18 cellular contexts compared by ENCODE assay signal in genomic region chr6:91575032-91575431, GRCh38.
DNase-seq lines count a peak whose midpoint lies in the region; ATAC-seq, FAIRE-seq and TF ChIP-seq lines count a peak whose summit lies in the region.
"Had no signal": no experiment of that assay in that cellular context is flagged by ENCODE, and none has a peak within 500 bp of the region (broad histone marks: within the 10 kb centered on the region; RNA-seq: fewer than 3 reads in every experiment).

No MANE protein-coding gene starts in this region.

- H3K9me3 ChIP-seq in PC-3 (ENCODE audit: low read length) (no peaks in the 10 kb centered on the region), HepG2 (ENCODE audit: low read length) (no peaks in the 10 kb centered on the region), GM23248 (ENCODE audit: low read depth) (no peaks in the 10 kb centered on the region)

- DNase-seq in PC-3: peak; percentile 21
- DNase-seq in HepG2 (ENCODE audit: low spot score): no peak
- DNase-seq in GM23248: no peak
- DNase-seq in glutamatergic neuron: no peak
- no peak for DNase-seq in midbrain (lab: John Stamatoyannopoulos, UW)
- DNase-seq: activated naive CD8-positive, alpha-beta T cell treated with anti-CD3 and anti-CD28 coated beads, Interleukin-2, amount 10 ng/mL, durations not matched to agents 7 days and 5 days; DMS 273 treated with DMSO at 0.1 percent for 48 hours; immature natural killer cell; Kasumi-1; NCI-H1694; NCI-H748 treated with DMSO at 0.1 percent for 48 hours; stimulated activated CD4-positive, alpha-beta T cell treated with anti-CD3 and anti-CD28 coated beads, Interleukin-4, amount 100 ng/mL, for 24 hours; stimulated activated naive B cell treated with anti-CD40 and anti-IgM and Interleukin-4, amounts not matched to agents 10 μg/mL and 1 μg/mL and 100 μg/mL, for 72 hours had no signal

- H3F3A ChIP-seq in PC-3 (ENCODE audit: low read length, unreplicated experiment) (no peaks in the 10 kb centered on the region), GM23248 (ENCODE audit: insufficient read depth) (no peaks in the 10 kb centered on the region)

- BruUV-seq in PC-3 (replicated peaks; lab: Mats Ljungman, UMichigan) (no TSS peak), HepG2 (replicated peaks; lab: Mats Ljungman, UMichigan) (no TSS peak)

- POLR2A ChIA-PET in PC-3 (lab: Charles Lee; ENCODE audit: unreplicated experiment): interaction anchor here (0.6 kb wide), 1 partner anchor 41 kb away, joined by 3 read pairs; no protein-coding TSS in a partner anchor
- POLR2A ChIA-PET in HepG2 (lab: Yijun Ruan, JAX): no interaction called here

- TF ChIP-seq RAD21 in HepG2 (CRISPR knock-in tag; IDR thresholded peaks at IDR 0.05): no peak

- H3K4me1 ChIP-seq in PC-3 (ENCODE audit: insufficient read depth, low read length): no peaks in the 10 kb centered on the region
- no peaks in the 10 kb centered on the region for H3K4me1 ChIP-seq in HepG2 (ENCODE audit: insufficient read depth, low read length)
- no peaks in the 10 kb centered on the region for H3K4me1 ChIP-seq in GM23248 (ENCODE audit: insufficient read depth)

- H3K9ac ChIP-seq in PC-3 (ENCODE audit: low read length) (no peak overlapping the region), HepG2 (ENCODE audit: insufficient read depth, low read depth, low read length) (no peak overlapping the region), GM23248 (no peak overlapping the region)

- no peak for FAIRE-seq in HepG2 (lab: Jason Lieb, UNC)
- FAIRE-seq: TTC549 had no signal

- TF ChIP-seq CTCF in PC-3 (conservative IDR thresholded peaks at IDR 0.05; ENCODE audit: low read depth, low read length): no peak
- TF ChIP-seq CTCF in HepG2 (CRISPR knock-in tag; IDR thresholded peaks at IDR 0.05): no peak
- no peak for TF ChIP-seq CTCF in glutamatergic neuron (IDR thresholded peaks at IDR 0.05; ENCODE audit: partially characterized antibody, unreplicated experiment)

- no peak overlapping the region for H2AFZ ChIP-seq in PC-3 (ENCODE audit: low read length)
- H2AFZ ChIP-seq in HepG2 (ENCODE audit: low read length): no peak overlapping the region
- no peak overlapping the region for H2AFZ ChIP-seq in GM23248

- H3K4me3 Mint-ChIP-seq in glutamatergic neuron (ENCODE audit: unreplicated experiment): no peak overlapping the region
- H3K4me3 Mint-ChIP-seq: activated naive CD8-positive, alpha-beta T cell treated with anti-CD3 and anti-CD28 coated beads, Interleukin-2, amount 10 ng/mL, durations not matched to agents 7 days and 5 days; immature natural killer cell; stimulated activated naive B cell treated with anti-CD40 and anti-IgM and Interleukin-4, amounts not matched to agents 10 μg/mL and 1 μg/mL and 100 μg/mL, for 72 hours had no signal

- ATAC-seq in GM18502 (IDR thresholded peaks at IDR 0.05; ENCODE audit: poor library complexity, unreplicated experiment) (peak; percentile 56), GM19468 (IDR thresholded peaks at IDR 0.05; ENCODE audit: extremely low read depth, unreplicated experiment) (peak; percentile 69), HG03039 (IDR thresholded peaks at IDR 0.05; ENCODE audit: unreplicated experiment) (peak; percentile 80), PC-3 (no peak), HepG2 (no peak)
- ATAC-seq: Right ventricle myocardium inferior; stimulated activated naive B cell treated with anti-CD40 and anti-IgM and Interleukin-4, amounts not matched to agents 10 μg/mL and 1 μg/mL and 100 μg/mL, for 72 hours had no signal

- no peak overlapping the region for H3K27ac ChIP-seq in PC-3 (ENCODE audit: low read length)
- H3K27ac ChIP-seq in HepG2 (ENCODE audit: extremely low read length, insufficient read depth, low read length): no peak overlapping the region
- H3K27ac ChIP-seq in GM23248: no peak overlapping the region

- no peaks in the 10 kb centered on the region for H3K9me3 Mint-ChIP-seq in glutamatergic neuron (ENCODE audit: unreplicated experiment)
- H3K9me3 Mint-ChIP-seq: activated naive CD8-positive, alpha-beta T cell treated with anti-CD3 and anti-CD28 coated beads, Interleukin-2, amount 10 ng/mL, durations not matched to agents 7 days and 5 days; stimulated activated naive B cell treated with anti-CD40 and anti-IgM and Interleukin-4, amounts not matched to agents 10 μg/mL and 1 μg/mL and 100 μg/mL, for 72 hours had no signal

- TF ChIP-seq POLR2A in HepG2 (IDR thresholded peaks at IDR 0.05; ENCODE audit: insufficient read depth in 1 of 2, low read depth in 2 of 2, low read length in 2 of 2): no peak

- H3K27ac Mint-ChIP-seq in glutamatergic neuron (ENCODE audit: unreplicated experiment): no peak overlapping the region
- H3K27ac Mint-ChIP-seq: activated naive CD8-positive, alpha-beta T cell treated with anti-CD3 and anti-CD28 coated beads, Interleukin-2, amount 10 ng/mL, durations not matched to agents 7 days and 5 days; immature natural killer cell; stimulated activated naive B cell treated with anti-CD40 and anti-IgM and Interleukin-4, amounts not matched to agents 10 μg/mL and 1 μg/mL and 100 μg/mL, for 72 hours had no signal

- H3K27me3 ChIP-seq in PC-3 (ENCODE audit: low read length): no peaks in the 10 kb centered on the region
- H3K27me3 ChIP-seq in HepG2 (ENCODE audit: control insufficient read depth in 1 of 2, insufficient read depth in 2 of 2, low read length in 2 of 2): no peaks in the 10 kb centered on the region
- no peaks in the 10 kb centered on the region for H3K27me3 ChIP-seq in GM23248 (replicated peaks; ENCODE audit: insufficient read depth)

- TF ChIP-seq EP300 in HepG2 (IDR thresholded peaks at IDR 0.05; ENCODE audit: low read depth in 2 of 2, low read length in 2 of 2) (no peak), HepG2 (CRISPR knock-in tag; IDR thresholded peaks at IDR 0.05; ENCODE audit: borderline replicate concordance) (no peak)

- no peaks in the 10 kb centered on the region for H3K36me3 Mint-ChIP-seq in glutamatergic neuron (ENCODE audit: unreplicated experiment)
- H3K36me3 Mint-ChIP-seq: activated naive CD8-positive, alpha-beta T cell treated with anti-CD3 and anti-CD28 coated beads, Interleukin-2, amount 10 ng/mL, durations not matched to agents 7 days and 5 days; immature natural killer cell; stimulated activated naive B cell treated with anti-CD40 and anti-IgM and Interleukin-4, amounts not matched to agents 10 μg/mL and 1 μg/mL and 100 μg/mL, for 72 hours had no signal

- H4K20me1 ChIP-seq in PC-3 (ENCODE audit: low read length) (no peaks in the 10 kb centered on the region), HepG2 (ENCODE audit: insufficient read depth, low read length) (no peaks in the 10 kb centered on the region), GM23248 (ENCODE audit: insufficient read depth) (no peaks in the 10 kb centered on the region)

- no peaks in the 10 kb centered on the region for H3K36me3 ChIP-seq in PC-3 (ENCODE audit: low read depth, low read length)
- no peaks in the 10 kb centered on the region for H3K36me3 ChIP-seq in HepG2 (replicated peaks in 1 of 2; ENCODE audit: control insufficient read depth in 1 of 2, insufficient read depth in 2 of 2, low read length in 2 of 2)
- H3K36me3 ChIP-seq in GM23248 (ENCODE audit: low read depth): no peaks in the 10 kb centered on the region

- no peak overlapping the region for H3K4me3 ChIP-seq in PC-3 (ENCODE audit: low read length)
- H3K4me3 ChIP-seq in HepG2 (replicated peaks in 1 of 3; ENCODE audit: insufficient read depth in 1 of 3, low read depth in 2 of 3, low read length in 3 of 3): no peak overlapping the region
- H3K4me3 ChIP-seq in GM23248: no peak overlapping the region

- H3K27me3 Mint-ChIP-seq in glutamatergic neuron (ENCODE audit: unreplicated experiment): no peaks in the 10 kb centered on the region
- H3K27me3 Mint-ChIP-seq: activated naive CD8-positive, alpha-beta T cell treated with anti-CD3 and anti-CD28 coated beads, Interleukin-2, amount 10 ng/mL, durations not matched to agents 7 days and 5 days; stimulated activated naive B cell treated with anti-CD40 and anti-IgM and Interleukin-4, amounts not matched to agents 10 μg/mL and 1 μg/mL and 100 μg/mL, for 72 hours had no signal

- H3K4me2 ChIP-seq in PC-3 (ENCODE audit: low read length) (no peak overlapping the region), HepG2 (ENCODE audit: low read depth, low read length) (no peak overlapping the region), GM23248 (ENCODE audit: unreplicated experiment) (no peak overlapping the region)

- CTCF ChIA-PET in PC-3 (lab: Charles Lee): no interaction called here
- CTCF ChIA-PET in HepG2 (lab: Yijun Ruan, JAX; ENCODE audit: low intra/inter-chr PET ratio, low total read pairs): no interaction called here

- intact Hi-C loops in PC-3 (cut with micrococcal nuclease): loop anchor here (10.0 kb wide), 1 partner anchor 140 kb away; no protein-coding TSS in a partner anchor
- intact Hi-C loops in HepG2 (cut with micrococcal nuclease; ENCODE audit: unreplicated experiment): no loop called here

- H3K9me2 ChIP-seq in PC-3 (replicated peaks; ENCODE audit: low read length) (no peaks in the 10 kb centered on the region), GM23248 (ENCODE audit: insufficient read depth) (no peaks in the 10 kb centered on the region)

- 0% methylated on average over 1 of the region's 1 CpG for WGBS in HepG2 (ENCODE audit: low lambda C conversion rate)
- WGBS in GM23248 (ENCODE audit: low coverage in 1 of 2, low lambda C conversion rate in 2 of 2, missing lambda C conversion rate in 2 of 2), 2 experiments: 14 to 15% methylated on average over 1 of the region's 1 CpG

- no peaks in the 10 kb centered on the region for H3K4me1 Mint-ChIP-seq in glutamatergic neuron (ENCODE audit: low read depth, unreplicated experiment)
- H3K4me1 Mint-ChIP-seq: activated naive CD8-positive, alpha-beta T cell treated with anti-CD3 and anti-CD28 coated beads, Interleukin-2, amount 10 ng/mL, durations not matched to agents 7 days and 5 days; immature natural killer cell; stimulated activated naive B cell treated with anti-CD40 and anti-IgM and Interleukin-4, amounts not matched to agents 10 μg/mL and 1 μg/mL and 100 μg/mL, for 72 hours had no signal

- no peaks in the 10 kb centered on the region for H3K79me2 ChIP-seq in PC-3 (ENCODE audit: low read length)
- H3K79me2 ChIP-seq in HepG2 (ENCODE audit: insufficient read depth, low read length): no peaks in the 10 kb centered on the region
- no peaks in the 10 kb centered on the region for H3K79me2 ChIP-seq in GM23248 (ENCODE audit: insufficient read depth)

- in situ Hi-C loops in HepG2 (cut with HindIII; ENCODE audit: extremely low pct_ligation_motif_present, low pct_unique_long_range_greater_than_20kb): no loop called here
- in situ Hi-C loops in GM23248 (cut with MboI): no loop called here

TF ChIP-seq in HepG2, 621 proteins besides CTCF, POLR2A, EP300 and RAD21:
- TF ChIP-seq HNRNPH1 (optimal IDR thresholded peaks at IDR 0.05; ENCODE audit: low read depth, low read length) (no peak), JUN (CRISPR knock-in tag; IDR thresholded peaks at IDR 0.05) (no peak), ZNF441 (CRISPR knock-in tag; IDR thresholded peaks at IDR 0.05; ENCODE audit: borderline replicate concordance) (no peak), ZNF383 (CRISPR knock-in tag; IDR thresholded peaks at IDR 0.05; ENCODE audit: borderline replicate concordance) (no peak), ZSCAN9 (CRISPR knock-in tag; IDR thresholded peaks at IDR 0.05; ENCODE audit: borderline replicate concordance) (no peak), CHD2 (IDR thresholded peaks at IDR 0.05; ENCODE audit: low read depth, low read length) (no peak)
TF ChIP-seq in HepG2: peak in this region for 0.

Comparison
In these comparisons a context has a peak if more than half of its experiments do, and no peak if none do; other contexts are left out.
1. ATAC-seq: peak in GM18502 (single experiment), GM19468 (single experiment) and HG03039 (single experiment); none in PC-3 (single experiment) and HepG2 (single experiment).